In genomic region chr14:96281486-96281885, GRCh38 we compare ENCODE assay signal across 22 cellular contexts. TPM values are rescaled to one million over a fixed set of nuclear protein-coding genes. Genes with fewer than 3 reads are reported as not detected.
DNase-seq lines count a peak whose midpoint lies in the region; ATAC-seq and TF ChIP-seq lines count a peak whose summit lies in the region.
"Had no signal": no experiment of that assay in that cellular context is flagged by ENCODE, and none has a peak within 500 bp of the region (broad histone marks: within the 10 kb centered on the region; RNA-seq: fewer than 3 reads in every experiment).

No MANE protein-coding gene starts in this region.

- no peak overlapping the region for H3K27ac Mint-ChIP-seq in activated T-helper 17 cell treated with anti-CD3 and anti-CD28 coated beads, Interleukin-2, amount 50 U/mL, for 72 hours
- H3K27ac Mint-ChIP-seq: activated CD4-positive, alpha-beta memory T cell treated with anti-CD3 and anti-CD28 coated beads for 36 hours; activated naive CD8-positive, alpha-beta T cell; CD14-positive monocyte; natural killer cell; progenitor cell of endocrine pancreas; T-cell had no signal

- peaks cover 36% of the 10 kb centered on the region for H3K36me3 Mint-ChIP-seq in activated T-helper 17 cell treated with anti-CD3 and anti-CD28 coated beads, Interleukin-2, amount 50 U/mL, for 72 hours (ENCODE audit: low read depth)

- WGBS in right lobe of liver (ENCODE audit: insufficient coverage, low coverage, low lambda C conversion rate, missing lambda C conversion rate) = 27% methylated on average over 4 of the region's 4 CpGs

- DNase-seq in DMS53 (lab: John Stamatoyannopoulos, UW) = peak; percentile 56
- peak; percentile 36 for DNase-seq in adipocyte (ENCODE audit: low read depth)
- no peak for DNase-seq in right lobe of liver
- no peak for DNase-seq in H7
- DNase-seq: activated CD4-positive, alpha-beta memory T cell treated with anti-CD3 and anti-CD28 coated beads for 36 hours; activated T-cell treated with anti-CD3 and anti-CD28 coated beads, Interleukin-2, amount 50 U/mL, for 1 hour; brain microvascular endothelial cell; glutamatergic neuron; natural killer cell; NCI-H146; NCI-H526 treated with DMSO at 0.1 percent for 48 hours; RPMI8226; T-cell had no signal

- H3K27ac ChIP-seq in right lobe of liver = peak overlapping the region; percentile 36 to 71 (median 59)
- H3K27ac ChIP-seq: brain microvascular endothelial cell had no signal

- no peaks in the 10 kb centered on the region for H3K9me3 Mint-ChIP-seq in activated T-helper 17 cell treated with anti-CD3 and anti-CD28 coated beads, Interleukin-2, amount 50 U/mL, for 72 hours
- H3K9me3 Mint-ChIP-seq: natural killer cell had no signal

- no peak for TF ChIP-seq POLR2A in right lobe of liver (IDR thresholded peaks at IDR 0.05)

- H3K27me3 ChIP-seq in adipocyte (replicated peaks; ENCODE audit: control insufficient read depth, insufficient read depth, low read length) = no peaks in the 10 kb centered on the region
- H3K27me3 ChIP-seq in right lobe of liver = no peaks in the 10 kb centered on the region
- H3K27me3 ChIP-seq in H7 (ENCODE audit: control insufficient read depth, insufficient read depth, low read length) = no peaks in the 10 kb centered on the region
- H3K27me3 ChIP-seq: brain microvascular endothelial cell had no signal

- H3K9me3 ChIP-seq in adipocyte (ENCODE audit: control insufficient read depth, low read length) = peaks cover 8% of the 10 kb centered on the region
- no peaks in the 10 kb centered on the region for H3K9me3 ChIP-seq in right lobe of liver

- intact Hi-C loops in right lobe of liver (cut with DNase I) = no loop called here

- no peaks in the 10 kb centered on the region for H3K27me3 Mint-ChIP-seq in activated T-helper 17 cell treated with anti-CD3 and anti-CD28 coated beads, Interleukin-2, amount 50 U/mL, for 72 hours
- H3K27me3 Mint-ChIP-seq: activated CD4-positive, alpha-beta memory T cell treated with anti-CD3 and anti-CD28 coated beads for 36 hours; activated naive CD8-positive, alpha-beta T cell; progenitor cell of endocrine pancreas; T-cell had no signal

- ATAC-seq in right lobe of liver = peak; percentile 66 to 82 (median 74)
- ATAC-seq in HG02981 (IDR thresholded peaks at IDR 0.05; ENCODE audit: unreplicated experiment) = no peak
- ATAC-seq in activated T-helper 17 cell treated with anti-CD3 and anti-CD28 coated beads, Interleukin-2, amount 50 U/mL, for 72 hours (replicated peaks) = no peak
- ATAC-seq: esophagus mucosa, natural killer cell, T-cell had no signal

- H3K4me3 ChIP-seq in adipocyte (ENCODE audit: low read length) = no peak overlapping the region
- H3K4me3 ChIP-seq in right lobe of liver = no peak overlapping the region
- no peak overlapping the region for H3K4me3 ChIP-seq in H7 (ENCODE audit: insufficient read depth, low read depth, low read length)

- TF ChIP-seq CTCF in LNCAP (IDR thresholded peaks at IDR 0.05) (peak; percentile 39; the same call in 1 of the 2 replicates), right lobe of liver (IDR thresholded peaks at IDR 0.05) (peak; percentile 26 to 43 (median 38))

- H3K4me1 ChIP-seq in adipocyte (ENCODE audit: control insufficient read depth, insufficient read depth, low read length) (no peaks in the 10 kb centered on the region), right lobe of liver (peaks cover 0 to 53% (median 18%) of the 10 kb centered on the region in 4 donors)

- no peak overlapping the region for H3K9ac ChIP-seq in adipocyte (ENCODE audit: low read length)

- H3K4me3 Mint-ChIP-seq in activated T-helper 17 cell treated with anti-CD3 and anti-CD28 coated beads, Interleukin-2, amount 50 U/mL, for 72 hours = no peak overlapping the region
- H3K4me3 Mint-ChIP-seq: activated CD4-positive, alpha-beta memory T cell treated with anti-CD3 and anti-CD28 coated beads for 36 hours; activated naive CD8-positive, alpha-beta T cell; CD14-positive monocyte; natural killer cell; T-cell had no signal

- H3K36me3 ChIP-seq in adipocyte (ENCODE audit: control insufficient read depth, insufficient read depth, low read length, severe bottlenecking) (peaks cover 21% of the 10 kb centered on the region), right lobe of liver (peaks cover 0 to 2% (median 0%) of the 10 kb centered on the region in 4 donors), H7 (replicated peaks; ENCODE audit: control insufficient read depth, insufficient read depth, low read length) (no peaks in the 10 kb centered on the region)

- H3K4me1 Mint-ChIP-seq in activated T-helper 17 cell treated with anti-CD3 and anti-CD28 coated beads, Interleukin-2, amount 50 U/mL, for 72 hours = no peaks in the 10 kb centered on the region
- H3K4me1 Mint-ChIP-seq: CD14-positive monocyte, natural killer cell, T-cell had no signal

RNA-seq across cellular contexts. Expression of gene BDKRB1, which starts 25.5 kb away (rescaled TPM):
- total RNA-seq in right lobe of liver = under 1 TPM in 1 of 6 experiments, not detected in 5; 0.31 TPM
- 0.41 and 1.4 TPM in 2 replicates for total RNA-seq in H7 (2014; rRNA removed; shearing (Covaris generic))
- not detected for total RNA-seq in activated T-helper 17 cell treated with anti-CD3 and anti-CD28 coated beads, Interleukin-2, amount 50 U/mL, for 72 hours
- total RNA-seq: activated CD4-positive, alpha-beta memory T cell treated with anti-CD3 and anti-CD28 coated beads for 36 hours; dermis microvascular lymphatic vessel endothelial cell; HT1080; natural killer cell; progenitor cell of endocrine pancreas; T-cell had no signal

Comparison
In these comparisons a context has a peak if more than half of its experiments do, and no peak if none do; other contexts are left out.
1. DNase-seq: peak in DMS53 (single experiment) and adipocyte (single experiment); none in right lobe of liver (0 of 3) and H7 (single experiment).
2. ATAC-seq: peak in right lobe of liver (4 of 4); none in HG02981 (single experiment) and activated T-helper 17 cell treated with anti-CD3 and anti-CD28 coated beads, Interleukin-2, amount 50 U/mL, for 72 hours (single experiment).